Comparison of ENCODE assay signal across 18 cellular contexts in genomic region chr6:149423946-149424440, GRCh38. TPM values are rescaled to one million over a fixed set of nuclear protein-coding genes. Genes with fewer than 3 reads are reported as not detected.
DNase-seq lines count a peak whose midpoint lies in the region; ATAC-seq, FAIRE-seq and TF ChIP-seq lines count a peak whose summit lies in the region.
"Had no signal": no experiment of that assay in that cellular context is flagged by ENCODE, and none has a peak within 500 bp of the region (broad histone marks: within the 10 kb centered on the region; RNA-seq: fewer than 3 reads in every experiment).

No MANE protein-coding gene starts in this region.

- H2AFZ ChIP-seq in GM23338, result peak overlapping the region; percentile 72
- H2AFZ ChIP-seq in astrocyte (ENCODE audit: low read depth, low read length), result peak overlapping the region; percentile 20

- H3K27me3 ChIP-seq in GM23338 (ENCODE audit: insufficient read depth), result no peaks in the 10 kb centered on the region
- H3K27me3 ChIP-seq in astrocyte (ENCODE audit: insufficient read depth, low read length), result no peaks in the 10 kb centered on the region
- H3K27me3 ChIP-seq in skeletal muscle satellite cell (ENCODE audit: control insufficient read depth, insufficient read depth, low read length), result no peaks in the 10 kb centered on the region
- H3K27me3 ChIP-seq: adrenal gland had no signal

- H3K36me3 ChIP-seq in GM23338 (ENCODE audit: insufficient read depth), result no peaks in the 10 kb centered on the region
- no peaks in the 10 kb centered on the region for H3K36me3 ChIP-seq in astrocyte (ENCODE audit: insufficient read depth, low read length)
- no peaks in the 10 kb centered on the region for H3K36me3 ChIP-seq in skeletal muscle satellite cell (ENCODE audit: insufficient read depth, low read length)
- H3K36me3 ChIP-seq: adrenal gland had no signal

- H3K4me1 Mint-ChIP-seq in GM23338, result peaks cover 16% of the 10 kb centered on the region
- H3K4me1 Mint-ChIP-seq in astrocyte (ENCODE audit: low read depth, unreplicated experiment), result peaks cover 8% of the 10 kb centered on the region
- H3K4me1 Mint-ChIP-seq: naive B cell had no signal

- peaks cover 3% of the 10 kb centered on the region for H3K27me3 Mint-ChIP-seq in GM23338 (ENCODE audit: insufficient read depth, low read depth, poor library complexity)
- peaks cover 12% of the 10 kb centered on the region for H3K27me3 Mint-ChIP-seq in astrocyte (ENCODE audit: low read depth, unreplicated experiment)

- H3K9me3 ChIP-seq in astrocyte (ENCODE audit: insufficient read depth, low read depth, low read length) (no peaks in the 10 kb centered on the region), skeletal muscle satellite cell (replicated peaks; ENCODE audit: low read length) (no peaks in the 10 kb centered on the region)
- H3K9me3 ChIP-seq: adrenal gland had no signal

- H3K4me3 Mint-ChIP-seq in GM23338, result no peak overlapping the region
- no peak overlapping the region for H3K4me3 Mint-ChIP-seq in astrocyte (ENCODE audit: unreplicated experiment)
- H3K4me3 Mint-ChIP-seq: IgD-negative memory B cell, naive B cell had no signal

- no peaks in the 10 kb centered on the region; the same call in 2 of the 3 replicates for H3K36me3 Mint-ChIP-seq in GM23338 (ENCODE audit: low read depth)
- H3K36me3 Mint-ChIP-seq in astrocyte (ENCODE audit: low read depth, unreplicated experiment), result peaks cover 5% of the 10 kb centered on the region
- H3K36me3 Mint-ChIP-seq: IgD-negative memory B cell, naive B cell had no signal

- H3K9ac ChIP-seq in astrocyte (ENCODE audit: low read length) (peak overlapping the region; percentile 48), skeletal muscle satellite cell (ENCODE audit: low read depth, low read length) (no peak overlapping the region)

- no peaks in the 10 kb centered on the region for H3F3A ChIP-seq in GM23338 (replicated peaks; ENCODE audit: low read depth)

- H4K20me1 ChIP-seq in GM23338 (replicated peaks; ENCODE audit: insufficient read depth) (no peaks in the 10 kb centered on the region), astrocyte (ENCODE audit: insufficient read depth, low read length) (no peaks in the 10 kb centered on the region)

- H3K27ac ChIP-seq in GM23338 (ENCODE audit: low read depth) (no peak overlapping the region), astrocyte (ENCODE audit: low read depth, low read length) (no peak overlapping the region)

- no peaks in the 10 kb centered on the region for H3K79me2 ChIP-seq in GM23338 (replicated peaks; ENCODE audit: insufficient read depth)
- no peaks in the 10 kb centered on the region for H3K79me2 ChIP-seq in astrocyte (ENCODE audit: insufficient read depth, low read length)

- H3K27ac Mint-ChIP-seq in GM23338, result no peak overlapping the region
- H3K27ac Mint-ChIP-seq in astrocyte (ENCODE audit: unreplicated experiment), result no peak overlapping the region
- H3K27ac Mint-ChIP-seq: IgD-negative memory B cell had no signal

- no peak overlapping the region for H3K4me2 ChIP-seq in GM23338
- peak overlapping the region; percentile 73 for H3K4me2 ChIP-seq in astrocyte (ENCODE audit: low read length)
- H3K4me2 ChIP-seq in skeletal muscle satellite cell (ENCODE audit: low read length), result peak overlapping the region; percentile 30

- peak; percentile 53 for ATAC-seq in GM23338
- peak; percentile 55 for ATAC-seq in left lobe of liver
- ATAC-seq in GM21526 (IDR thresholded peaks at IDR 0.05; ENCODE audit: low FRiP score, unreplicated experiment), result no peak

- peaks cover 9% of the 10 kb centered on the region for H3K4me1 ChIP-seq in GM23338 (ENCODE audit: insufficient read depth)
- peaks cover 5% of the 10 kb centered on the region for H3K4me1 ChIP-seq in astrocyte (ENCODE audit: insufficient read depth, low read length)
- peaks cover 11% of the 10 kb centered on the region for H3K4me1 ChIP-seq in skeletal muscle satellite cell (ENCODE audit: control insufficient read depth, insufficient read depth, low read length)

- FAIRE-seq in astrocyte (lab: Jason Lieb, UNC), result no peak
- FAIRE-seq: urothelium cell line had no signal

- DNase-seq in GM23338 (ENCODE audit: low spot score) (no peak), astrocyte (ENCODE audit: low read depth) (no peak), left lobe of liver (ENCODE audit: low spot score) (no peak), T-helper 1 cell (no peak), OCI-M2 (lab: John Stamatoyannopoulos, UW; ENCODE audit: unreplicated experiment) (no peak)
- DNase-seq in activated CD4-positive, alpha-beta T cell treated with anti-CD3 and anti-CD28 coated beads for 48 hours, result no peak
- DNase-seq: activated T-cell treated with anti-CD3 and anti-CD28 coated beads, Interleukin-2, amount 50 U/mL, for 48 hours; AML-193; cortex of kidney; naive B cell; NCI-H1092; stimulated activated CD4-positive, alpha-beta T cell treated with anti-CD3 and anti-CD28 coated beads, Interleukin-4, amount 100 ng/mL, for 24 hours had no signal

- no peak overlapping the region for H3K4me3 ChIP-seq in GM23338
- H3K4me3 ChIP-seq in astrocyte (ENCODE audit: insufficient read depth, low read depth, low read length), result peak overlapping the region; percentile 24
- no peak overlapping the region for H3K4me3 ChIP-seq in skeletal muscle satellite cell (ENCODE audit: low read length)
- H3K4me3 ChIP-seq: adrenal gland had no signal

- no peaks in the 10 kb centered on the region for H3K9me2 ChIP-seq in GM23338 (ENCODE audit: insufficient read depth)

- TF ChIP-seq CTCF in GM23338 (conservative IDR thresholded peaks at IDR 0.05; ENCODE audit: low read depth in 2 of 2) (no peak), astrocyte (IDR thresholded peaks at IDR 0.05; ENCODE audit: insufficient read depth, low read depth, low read length) (no peak)

- H3K9me3 Mint-ChIP-seq in GM23338 (no peaks in the 10 kb centered on the region), astrocyte (ENCODE audit: unreplicated experiment) (no peaks in the 10 kb centered on the region)
- H3K9me3 Mint-ChIP-seq: IgD-negative memory B cell, naive B cell had no signal

TF ChIP-seq in GM23338, 12 proteins besides CTCF, POLR2A, EP300 and RAD21 (continues in another document):
- no peak for TF ChIP-seq ZNF114 (CRISPR knock-in tag; IDR thresholded peaks at IDR 0.05)
- TF ChIP-seq NANOG (IDR thresholded peaks at IDR 0.05; ENCODE audit: borderline replicate concordance), result no peak
- no peak for TF ChIP-seq ZNF462 (CRISPR knock-in tag; IDR thresholded peaks at IDR 0.05)
- TF ChIP-seq ZNF331 (CRISPR knock-in tag; IDR thresholded peaks at IDR 0.05; ENCODE audit: low read depth), result no peak

RNA-seq across cellular contexts. Expression of gene SUMO4, which starts 23.9 kb away (rescaled TPM):
- 0.74 and 1.9 TPM in 2 replicates for total RNA-seq in GM23338 (2014; rRNA removed; shearing (Covaris generic))
- polyA plus RNA-seq in GM23338 (2016; fragmentation: Nextera tagmentation; extraction: Ambion mirVana), result 1.2 and 2.1 TPM in 2 replicates
- total RNA-seq in astrocyte (1.4 and 1.6 TPM in 2 replicates), left lobe of liver (1.1 TPM)
- total RNA-seq in skeletal muscle satellite cell (2012; rRNA removed), result 1.5 and 2.0 TPM in 2 replicates
- total RNA-seq: kidney epithelial cell had no signal
